Comparison of ENCODE assay signal across 12 cellular contexts in genomic region chr20:33437141-33437911, GRCh38. TPM values are rescaled to one million over a fixed set of nuclear protein-coding genes. Genes with fewer than 3 reads are reported as not detected.
A peak's percentile ranks its signal among the peaks of the same experiment; 100 is the strongest.
DNase-seq lines count a peak whose midpoint lies in the region; ATAC-seq, FAIRE-seq and TF ChIP-seq lines count a peak whose summit lies in the region.
"Had no signal": no experiment of that assay in that cellular context is flagged by ENCODE, and none has a peak within 500 bp of the region (broad histone marks: within the 10 kb centered on the region; RNA-seq: fewer than 3 reads in every experiment).

No MANE protein-coding gene starts in this region.

- H3K36me3 Mint-ChIP-seq in nephron (ENCODE audit: low read depth) = peaks cover 8% of the 10 kb centered on the region

- no peaks in the 10 kb centered on the region for H3K9me3 Mint-ChIP-seq in nephron
- H3K9me3 Mint-ChIP-seq: memory B cell had no signal

- WGBS in mammary epithelial cell (ENCODE audit: low coverage, missing lambda C conversion rate) = 64% methylated on average over 9 of the region's 12 CpGs
- WGBS in gastroesophageal sphincter (ENCODE audit: low coverage in 1 of 2), 2 donors = 71 to 75% methylated on average over 6 to 9 of the region's 12 CpGs
- WGBS in HepG2 (ENCODE audit: low lambda C conversion rate) = 92% methylated on average over 12 of the region's 12 CpGs

- intact Hi-C loops in breast epithelium (cut with DNase I; ENCODE audit: low total_unique reads) (no loop called here), mammary epithelial cell (cut with micrococcal nuclease) (no loop called here), HepG2 (cut with micrococcal nuclease; ENCODE audit: unreplicated experiment) (no loop called here)

- H3K4me3 ChIP-seq in breast epithelium (no peak overlapping the region), mammary epithelial cell (replicated peaks in 1 of 3; ENCODE audit: insufficient read depth in 1 of 3, low read depth in 2 of 3, low read length in 3 of 3) (no peak overlapping the region), gastroesophageal sphincter (no peak overlapping the region), HepG2 (replicated peaks in 1 of 3; ENCODE audit: insufficient read depth in 1 of 3, low read depth in 2 of 3, low read length in 3 of 3) (no peak overlapping the region)

- no peak for TF ChIP-seq RAD21 in HepG2 (CRISPR knock-in tag; IDR thresholded peaks at IDR 0.05)

- H3K9ac ChIP-seq in mammary epithelial cell (ENCODE audit: insufficient read depth, low read length) (no peak overlapping the region), HepG2 (ENCODE audit: insufficient read depth, low read depth, low read length) (no peak overlapping the region)

- H3K4me1 Mint-ChIP-seq in nephron = peaks cover 10% of the 10 kb centered on the region

- dilution Hi-C loops in mammary epithelial cell (cut with HindIII; ENCODE audit: low sequenced_read_pairs) = no loop called here

- TF ChIP-seq POLR2A in breast epithelium (IDR thresholded peaks at IDR 0.05) = no peak
- no peak for TF ChIP-seq POLR2A in gastroesophageal sphincter (IDR thresholded peaks at IDR 0.05)
- TF ChIP-seq POLR2A in HepG2 (IDR thresholded peaks at IDR 0.05; ENCODE audit: insufficient read depth in 1 of 2, low read depth in 2 of 2, low read length in 2 of 2) = no peak
- no peak for TF ChIP-seq POLR2A in GM12891 (IDR thresholded peaks at IDR 0.05; ENCODE audit: low read depth, low read length)

- H3K4me1 ChIP-seq in breast epithelium (no peaks in the 10 kb centered on the region), mammary epithelial cell (ENCODE audit: insufficient read depth, low read length) (no peaks in the 10 kb centered on the region), gastroesophageal sphincter (peaks cover 0 to 36% (median 7%) of the 10 kb centered on the region in 3 donors), HepG2 (ENCODE audit: insufficient read depth, low read length) (peaks cover 20% of the 10 kb centered on the region)

- no peaks in the 10 kb centered on the region for H3K27me3 ChIP-seq in breast epithelium
- no peaks in the 10 kb centered on the region for H3K27me3 ChIP-seq in mammary epithelial cell (ENCODE audit: insufficient read depth, low read length)
- no peaks in the 10 kb centered on the region for H3K27me3 ChIP-seq in gastroesophageal sphincter
- no peaks in the 10 kb centered on the region for H3K27me3 ChIP-seq in HepG2 (ENCODE audit: control insufficient read depth in 1 of 2, insufficient read depth in 2 of 2, low read length in 2 of 2)

- H3K36me3 ChIP-seq in breast epithelium = no peaks in the 10 kb centered on the region
- H3K36me3 ChIP-seq in mammary epithelial cell (ENCODE audit: insufficient read depth, low read length) = no peaks in the 10 kb centered on the region
- H3K36me3 ChIP-seq in gastroesophageal sphincter = peaks cover 0 to 32% of the 10 kb centered on the region in 2 donors
- H3K36me3 ChIP-seq in HepG2 (replicated peaks in 1 of 2; ENCODE audit: control insufficient read depth in 1 of 2, insufficient read depth in 2 of 2, low read length in 2 of 2) = peaks cover 1 to 6% of the 10 kb centered on the region in 2 experiments; a peak in 2 of 5 replicates

- TF ChIP-seq EP300 in gastroesophageal sphincter (IDR thresholded peaks at IDR 0.05) = no peak
- TF ChIP-seq EP300 in HepG2 (IDR thresholded peaks at IDR 0.05; ENCODE audit: low read depth in 2 of 2, low read length in 2 of 2) = no peak
- TF ChIP-seq EP300 in HepG2 (CRISPR knock-in tag; IDR thresholded peaks at IDR 0.05; ENCODE audit: borderline replicate concordance) = no peak

- peak overlapping the region in 2 of 3 experiments; percentile 49 to 56 for H3K27ac Mint-ChIP-seq in nephron
- H3K27ac Mint-ChIP-seq: memory B cell had no signal

- H4K20me1 ChIP-seq in mammary epithelial cell (ENCODE audit: insufficient read depth, low read length) = no peaks in the 10 kb centered on the region
- no peaks in the 10 kb centered on the region for H4K20me1 ChIP-seq in HepG2 (ENCODE audit: insufficient read depth, low read length)

- no peaks in the 10 kb centered on the region for H3K27me3 Mint-ChIP-seq in nephron (ENCODE audit: low read depth)
- H3K27me3 Mint-ChIP-seq: memory B cell had no signal

- ATAC-seq in gastroesophageal sphincter (no peak), HG03196 (IDR thresholded peaks at IDR 0.05; ENCODE audit: unreplicated experiment) (no peak), HepG2 (no peak)

- in situ Hi-C loops in mammary epithelial cell (cut with MboI; ENCODE audit: low sequenced_read_pairs in 2 of 2) (no loop called here), HepG2 (cut with HindIII; ENCODE audit: extremely low pct_ligation_motif_present, low pct_unique_long_range_greater_than_20kb) (no loop called here)

- POLR2A ChIA-PET in HepG2 (lab: Yijun Ruan, JAX) = interaction anchor here (0.7 kb wide), 1 partner anchor 18 kb away, joined by 4 read pairs; no protein-coding TSS in a partner anchor

- DNase-seq in breast epithelium (ENCODE audit: low spot score in 2 of 2) (no peak), mammary epithelial cell (no peak), 8988T (no peak), HepG2 (ENCODE audit: low spot score) (no peak), GM12891 (ENCODE audit: insufficient read length, low spot score) (no peak)
- DNase-seq: GOT3, NCI-H1694, small intestine had no signal

- no peak overlapping the region for H3K4me2 ChIP-seq in mammary epithelial cell (ENCODE audit: insufficient read depth, low read depth, low read length)
- H3K4me2 ChIP-seq in HepG2 (ENCODE audit: low read depth, low read length) = no peak overlapping the region

- H2AFZ ChIP-seq in mammary epithelial cell (ENCODE audit: low read depth, low read length) (no peak overlapping the region), HepG2 (ENCODE audit: low read length) (no peak overlapping the region)

- BruUV-seq in mammary epithelial cell (replicated peaks; lab: Mats Ljungman, UMichigan) (no TSS peak), HepG2 (replicated peaks; lab: Mats Ljungman, UMichigan) (no TSS peak)

- TF ChIP-seq CTCF in breast epithelium (IDR thresholded peaks at IDR 0.05) (no peak), mammary epithelial cell (conservative IDR thresholded peaks at IDR 0.05 in 1 of 2, IDR thresholded peaks at IDR 0.05 in 1 of 2; ENCODE audit: extremely low read depth in 1 of 2, insufficient read depth in 1 of 2, low read depth in 1 of 2, low read length in 2 of 2) (no peak), gastroesophageal sphincter (IDR thresholded peaks at IDR 0.05) (no peak), nephron (IDR thresholded peaks at IDR 0.05; ENCODE audit: unreplicated experiment in 3 of 3) (no peak), HepG2 (CRISPR knock-in tag; IDR thresholded peaks at IDR 0.05) (no peak)

- H3K9me3 ChIP-seq in breast epithelium (no peaks in the 10 kb centered on the region), mammary epithelial cell (replicated peaks; ENCODE audit: insufficient read depth, low read length) (no peaks in the 10 kb centered on the region), gastroesophageal sphincter (no peaks in the 10 kb centered on the region), HepG2 (ENCODE audit: low read length) (no peaks in the 10 kb centered on the region)

- no peaks in the 10 kb centered on the region for H3K79me2 ChIP-seq in mammary epithelial cell (ENCODE audit: insufficient read depth, low read length)
- H3K79me2 ChIP-seq in HepG2 (ENCODE audit: insufficient read depth, low read length) = no peaks in the 10 kb centered on the region

- no peak overlapping the region for H3K4me3 Mint-ChIP-seq in nephron
- H3K4me3 Mint-ChIP-seq: memory B cell had no signal

- H3K27ac ChIP-seq in breast epithelium (peak overlapping the region; percentile 40 to 46), mammary epithelial cell (ENCODE audit: insufficient read depth, low read depth, low read length) (no peak overlapping the region), gastroesophageal sphincter (peak overlapping the region in 3 of 4 donors; percentile 29 to 51 (median 46)), HepG2 (ENCODE audit: extremely low read length, insufficient read depth, low read length) (no peak overlapping the region)

- FAIRE-seq in HepG2 (lab: Jason Lieb, UNC) (no peak), GM12891 (lab: Jason Lieb, UNC) (no peak)
- FAIRE-seq: small intestine had no signal

- CTCF ChIA-PET in mammary epithelial cell (lab: Charles Lee; ENCODE audit: low non-redundant PET) = no interaction called here
- CTCF ChIA-PET in HepG2 (lab: Yijun Ruan, JAX; ENCODE audit: low intra/inter-chr PET ratio, low total read pairs) = no interaction called here

RNA-seq across cellular contexts. Expression of gene SNTA1, which starts 6.2 kb away (rescaled TPM):
- total RNA-seq in breast epithelium (100 to 1,000 TPM in 1 of 3 donors, 10 to 100 TPM in 2; 19.3 to 121 (median 21.1) TPM), mammary epithelial cell (10 to 100 TPM in 1 of 2 donors, 1 to 10 TPM in 1; 9.4 to 11.7 TPM), gastroesophageal sphincter (10 to 100 TPM; 26.8 to 54.6 (median 51.9) TPM), HepG2 (2016; rRNA removed; fragmentation: Illumina TruSeq; extraction: Trizol) (14.8 and 16.4 TPM in 2 replicates)
- polyA plus RNA-seq in mammary epithelial cell (8.1 TPM), HepG2 (2011; rRNA removed) (18.3 and 21.2 TPM in 2 replicates)
- 10.4 TPM for polyA minus RNA-seq in mammary epithelial cell
- total RNA-seq in HepG2 (2016; cell fraction: cytosol; rRNA removed; fragmentation: Illumina TruSeq; extraction: Trizol; ENCODE audit: low read depth) = 21.1 and 21.6 TPM in 2 replicates
- 13.2 and 16.1 TPM in 2 replicates for total RNA-seq in HepG2 (2016; cell fraction: insoluble cytoplasmic fraction; rRNA removed; fragmentation: Illumina TruSeq; extraction: Trizol)
- 33.7 and 34.5 TPM in 2 replicates for total RNA-seq in HepG2 (2016; cell fraction: membrane; rRNA removed; fragmentation: Illumina TruSeq; extraction: Trizol)
- total RNA-seq in HepG2 (2016; cell fraction: nucleus; rRNA removed; fragmentation: Illumina TruSeq; extraction: Trizol) = 7.4 and 8.0 TPM in 2 replicates
- polyA plus RNA-seq in HepG2 (2011; cell fraction: cytosol; rRNA removed) = 18.9 and 24.9 TPM in 2 replicates
- polyA plus RNA-seq in HepG2 (2011; cell fraction: nucleus; rRNA removed) = 15.4 and 17.2 TPM in 2 replicates
- 9.0 and 11.0 TPM in 2 replicates for polyA plus RNA-seq in HepG2 (2012)
- polyA plus RNA-seq in HepG2 (2016; cell fraction: cytosol; fragmentation: Illumina TruSeq; extraction: Trizol; ENCODE audit: low read depth) = 26.2 and 27.1 TPM in 2 replicates
- 14.6 and 16.1 TPM in 2 replicates for polyA plus RNA-seq in HepG2 (2016; cell fraction: insoluble cytoplasmic fraction; fragmentation: Illumina TruSeq; extraction: Trizol; ENCODE audit: low read depth)
- 32.9 and 35.0 TPM in 2 replicates for polyA plus RNA-seq in HepG2 (2016; cell fraction: membrane; fragmentation: Illumina TruSeq; extraction: Trizol; ENCODE audit: low read depth)
- polyA plus RNA-seq in HepG2 (2016; cell fraction: nucleus; fragmentation: Illumina TruSeq; extraction: Trizol; ENCODE audit: insufficient read depth, low read depth) = 13.5 and 15.1 TPM in 2 replicates
- polyA minus RNA-seq in HepG2 (2011; rRNA and poly(A)+ RNA removed; ENCODE audit: low replicate concordance) = 11.3 and 23.6 TPM in 2 replicates
- polyA minus RNA-seq in HepG2 (2011; cell fraction: cytosol; rRNA and poly(A)+ RNA removed) = 10.6 and 10.7 TPM in 2 replicates
- 3.6 and 4.5 TPM in 2 replicates for polyA minus RNA-seq in HepG2 (2011; cell fraction: nucleus; rRNA and poly(A)+ RNA removed)
- 2.7 TPM for polyA plus RNA-seq in GM12891 (2012; ENCODE audit: low read depth, missing spikeins)

RNA-seq across cellular contexts. Expression of gene CDK5RAP1, which starts 36.0 kb away (rescaled TPM):
- 10 to 100 TPM; 21.8 to 32.4 (median 29.4) TPM for total RNA-seq in breast epithelium
- total RNA-seq in mammary epithelial cell = 10 to 100 TPM; 20.7 to 35.5 TPM
- polyA plus RNA-seq in mammary epithelial cell = 37.1 TPM
- polyA minus RNA-seq in mammary epithelial cell = 24.9 TPM
- total RNA-seq in gastroesophageal sphincter = 10 to 100 TPM; 11.6 to 45.0 (median 22.4) TPM
- 98.2 and 104 TPM in 2 replicates for total RNA-seq in HepG2 (2016; rRNA removed; fragmentation: Illumina TruSeq; extraction: Trizol)
- 18.5 and 25.5 TPM in 2 replicates for total RNA-seq in HepG2 (2016; cell fraction: cytosol; rRNA removed; fragmentation: Illumina TruSeq; extraction: Trizol; ENCODE audit: low read depth)
- 93.5 and 105 TPM in 2 replicates for total RNA-seq in HepG2 (2016; cell fraction: insoluble cytoplasmic fraction; rRNA removed; fragmentation: Illumina TruSeq; extraction: Trizol)
- 26.4 and 27.7 TPM in 2 replicates for total RNA-seq in HepG2 (2016; cell fraction: membrane; rRNA removed; fragmentation: Illumina TruSeq; extraction: Trizol)
- 58.6 and 74.7 TPM in 2 replicates for total RNA-seq in HepG2 (2016; cell fraction: nucleus; rRNA removed; fragmentation: Illumina TruSeq; extraction: Trizol)
- polyA plus RNA-seq in HepG2 (2011; rRNA removed) = 52.9 and 53.6 TPM in 2 replicates
- polyA plus RNA-seq in HepG2 (2011; cell fraction: cytosol; rRNA removed) = 47.3 and 49.4 TPM in 2 replicates
- 76.2 and 82.6 TPM in 2 replicates for polyA plus RNA-seq in HepG2 (2011; cell fraction: nucleus; rRNA removed)
- 44.4 and 51.1 TPM in 2 replicates for polyA plus RNA-seq in HepG2 (2012)
- 10.1 and 10.8 TPM in 2 replicates for polyA plus RNA-seq in HepG2 (2016; cell fraction: cytosol; fragmentation: Illumina TruSeq; extraction: Trizol; ENCODE audit: low read depth)
- 79.4 and 80.6 TPM in 2 replicates for polyA plus RNA-seq in HepG2 (2016; cell fraction: insoluble cytoplasmic fraction; fragmentation: Illumina TruSeq; extraction: Trizol; ENCODE audit: low read depth)
- polyA plus RNA-seq in HepG2 (2016; cell fraction: membrane; fragmentation: Illumina TruSeq; extraction: Trizol; ENCODE audit: low read depth) = 13.2 and 15.4 TPM in 2 replicates
- polyA plus RNA-seq in HepG2 (2016; cell fraction: nucleus; fragmentation: Illumina TruSeq; extraction: Trizol; ENCODE audit: insufficient read depth, low read depth) = 158 TPM in 2 replicates
- 54.6 and 84.0 TPM in 2 replicates for polyA minus RNA-seq in HepG2 (2011; rRNA and poly(A)+ RNA removed; ENCODE audit: low replicate concordance)
- 22.6 and 31.7 TPM in 2 replicates for polyA minus RNA-seq in HepG2 (2011; cell fraction: cytosol; rRNA and poly(A)+ RNA removed)
- 50.5 and 51.2 TPM in 2 replicates for polyA minus RNA-seq in HepG2 (2011; cell fraction: nucleus; rRNA and poly(A)+ RNA removed)
- 19.8 TPM for polyA plus RNA-seq in GM12891 (2012; ENCODE audit: low read depth, missing spikeins)

RNA-seq across cellular contexts. Expression of gene CBFA2T2, which starts 52.6 kb away (rescaled TPM):
- total RNA-seq in breast epithelium (10 to 100 TPM; 10.9 to 20.9 (median 17.0) TPM), mammary epithelial cell (10 to 100 TPM; 10.5 to 13.7 TPM), gastroesophageal sphincter (10 to 100 TPM; 11.1 to 17.4 (median 14.2) TPM), HepG2 (2016; rRNA removed; fragmentation: Illumina TruSeq; extraction: Trizol) (6.3 and 7.3 TPM in 2 replicates)
- polyA plus RNA-seq in mammary epithelial cell (6.0 TPM), HepG2 (2011; rRNA removed) (20.8 and 21.2 TPM in 2 replicates)
- 14.1 TPM for polyA minus RNA-seq in mammary epithelial cell
- total RNA-seq in HepG2 (2016; cell fraction: cytosol; rRNA removed; fragmentation: Illumina TruSeq; extraction: Trizol; ENCODE audit: low read depth) = 25.1 and 25.7 TPM in 2 replicates
- total RNA-seq in HepG2 (2016; cell fraction: insoluble cytoplasmic fraction; rRNA removed; fragmentation: Illumina TruSeq; extraction: Trizol) = 6.0 and 6.8 TPM in 2 replicates
- 9.8 and 12.2 TPM in 2 replicates for total RNA-seq in HepG2 (2016; cell fraction: membrane; rRNA removed; fragmentation: Illumina TruSeq; extraction: Trizol)
- 7.8 and 8.4 TPM in 2 replicates for total RNA-seq in HepG2 (2016; cell fraction: nucleus; rRNA removed; fragmentation: Illumina TruSeq; extraction: Trizol)
- polyA plus RNA-seq in HepG2 (2011; cell fraction: cytosol; rRNA removed) = 13.2 and 14.1 TPM in 2 replicates
- 31.7 and 33.2 TPM in 2 replicates for polyA plus RNA-seq in HepG2 (2011; cell fraction: nucleus; rRNA removed)
- polyA plus RNA-seq in HepG2 (2012) = 10.5 and 11.1 TPM in 2 replicates
- 1.3 and 2.1 TPM in 2 replicates for polyA plus RNA-seq in HepG2 (2016; cell fraction: cytosol; fragmentation: Illumina TruSeq; extraction: Trizol; ENCODE audit: low read depth)
- 8.7 and 11.6 TPM in 2 replicates for polyA plus RNA-seq in HepG2 (2016; cell fraction: insoluble cytoplasmic fraction; fragmentation: Illumina TruSeq; extraction: Trizol; ENCODE audit: low read depth)
- polyA plus RNA-seq in HepG2 (2016; cell fraction: membrane; fragmentation: Illumina TruSeq; extraction: Trizol; ENCODE audit: low read depth) = 4.1 and 4.7 TPM in 2 replicates
- polyA plus RNA-seq in HepG2 (2016; cell fraction: nucleus; fragmentation: Illumina TruSeq; extraction: Trizol; ENCODE audit: insufficient read depth, low read depth) = 20.8 and 24.2 TPM in 2 replicates
- 20.8 and 48.6 TPM in 2 replicates for polyA minus RNA-seq in HepG2 (2011; rRNA and poly(A)+ RNA removed; ENCODE audit: low replicate concordance)
- polyA minus RNA-seq in HepG2 (2011; cell fraction: cytosol; rRNA and poly(A)+ RNA removed) = 24.4 TPM in 2 replicates
- polyA minus RNA-seq in HepG2 (2011; cell fraction: nucleus; rRNA and poly(A)+ RNA removed) = 17.0 and 21.1 TPM in 2 replicates
- 3.0 TPM for polyA plus RNA-seq in GM12891 (2012; ENCODE audit: low read depth, missing spikeins)

Comparison
In these comparisons a context has a peak if more than half of its experiments do, and no peak if none do; other contexts are left out.
1. H3K27ac ChIP-seq: peak in breast epithelium (2 of 2) and gastroesophageal sphincter (3 of 4); none in mammary epithelial cell (single experiment) and HepG2 (single experiment).